In the genomic region with DNA sequence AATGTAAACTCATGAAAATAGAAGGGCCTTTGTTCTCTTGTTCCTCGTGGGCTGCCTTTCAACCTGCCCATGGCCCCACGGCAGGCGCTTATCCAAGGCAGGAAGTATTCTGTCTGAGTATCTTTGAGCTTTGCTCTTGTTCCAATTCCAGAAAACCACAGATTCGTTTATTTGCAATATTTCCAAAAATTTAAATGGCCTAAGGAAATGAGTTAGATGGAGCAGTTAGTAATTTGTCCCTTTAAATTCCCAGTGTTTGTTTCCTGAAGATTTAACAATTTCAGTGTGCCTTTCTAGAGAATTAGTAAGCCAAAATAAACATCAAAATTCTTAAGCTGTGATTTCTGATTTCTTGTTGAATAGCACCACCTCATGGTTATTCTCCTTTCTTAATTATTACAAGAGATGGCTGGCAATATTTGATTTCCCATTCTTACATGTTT, we compare ENCODE assay signal across 8 cellular contexts.
DNase-seq lines count a peak whose midpoint lies in the region; ATAC-seq, FAIRE-seq and TF ChIP-seq lines count a peak whose summit lies in the region.

No MANE protein-coding gene starts in this region.

- peak overlapping the region; percentile 79 for H2AFZ ChIP-seq in PC-3 (ENCODE audit: low read length)

- 7% methylated on average over 4 of the region's 4 CpGs for WGBS in A549 (ENCODE audit: missing lambda C conversion rate)

- 0 out of 3 replicates have a peak, but pooled peaks cover 3% of the 10 kb centered on the region for H3K4me1 ChIP-seq in A549
- H3K4me1 ChIP-seq in PC-3 (ENCODE audit: insufficient read depth, low read length): peaks cover 17% of the 10 kb centered on the region

- no peaks in the 10 kb centered on the region for H3K36me3 Mint-ChIP-seq in activated naive CD4-positive, alpha-beta T cell treated with anti-CD3 and anti-CD28 coated beads, Interleukin-2, amount 50 U/mL, for 72 hours

- in situ Hi-C loops in GM13976 (cut with MboI; ENCODE audit: low sequenced_read_pairs, unreplicated experiment): no loop called here

- H3K4me3 ChIP-seq in A549 (no peak overlapping the region), PC-3 (ENCODE audit: low read length) (peak overlapping the region; percentile 48), epithelial cell of proximal tubule (ENCODE audit: low read depth, low read length) (no peak overlapping the region)

- no peaks in the 10 kb centered on the region for H3K36me3 ChIP-seq in PC-3 (ENCODE audit: low read depth, low read length)

- POLR2A ChIA-PET in A549 (lab: Yijun Ruan, JAX) (interaction anchor here (1.2 kb wide), 1 partner anchor 88 kb away, joined by 4 read pairs; no protein-coding TSS in a partner anchor), PC-3 (lab: Charles Lee; ENCODE audit: unreplicated experiment) (interaction anchor here (0.6 to 0.7 kb wide), 2 partner anchors 217 to 349 kb away, joined by 4 to 6 read pairs; no protein-coding TSS in a partner anchor)

- H3K27ac ChIP-seq in A549 (peak overlapping the region in 1 of 2 experiments; percentile 52; a peak in 1 of 6 replicates), PC-3 (ENCODE audit: low read length) (peak overlapping the region; percentile 58)

- H3K4me2 ChIP-seq in A549 (peak overlapping the region; percentile 34; the same call in 2 of the 3 replicates), PC-3 (ENCODE audit: low read length) (peak overlapping the region; percentile 80)

- peak overlapping the region; percentile 27; the same call in 1 of the 2 replicates for H3K9ac ChIP-seq in PC-3 (ENCODE audit: low read length)

- no peaks in the 10 kb centered on the region for H4K20me1 ChIP-seq in PC-3 (ENCODE audit: low read length)

- intact Hi-C loops in PC-3 (cut with micrococcal nuclease): loop anchor here (1.0 to 5.0 kb wide), 6 partner anchors 59 to 402 kb away; partner anchors contain the start of gene COX7C

- no peaks in the 10 kb centered on the region for H3K9me2 ChIP-seq in PC-3 (replicated peaks; ENCODE audit: low read length)

- CTCF ChIA-PET in A549 (lab: Yijun Ruan, JAX): interaction anchor here (0.9 to 3.0 kb wide), 8 partner anchors 11 to 92 kb away, joined by 3 to 15 read pairs (median 5); no protein-coding TSS in a partner anchor
- CTCF ChIA-PET in PC-3 (lab: Charles Lee): interaction anchor here (0.7 to 1.9 kb wide), 9 partner anchors 11 to 432 kb away, joined by 3 to 66 read pairs (median 5); no protein-coding TSS in a partner anchor

- DNase-seq in A549 (ENCODE audit: low read depth in 1 of 2, low spot score in 1 of 2) (peak; percentile 21 to 46), GM13976 (ENCODE audit: low spot score) (peak; percentile 2), PC-3 (peak; percentile 94), epithelial cell of proximal tubule (ENCODE audit: low read depth) (peak; percentile 38), non-pigmented ciliary epithelial cell (ENCODE audit: low read depth) (peak; percentile 17), COLO668 (lab: John Stamatoyannopoulos, UW; ENCODE audit: unreplicated experiment) (no peak)
- DNase-seq in activated naive CD4-positive, alpha-beta T cell treated with anti-CD3 and anti-CD28 coated beads, Interleukin-2, amount 50 U/mL, for 72 hours (ENCODE audit: low spot score in 2 of 2): no peak

- ATAC-seq in A549 (peak in 1 of 2 experiments; percentile 53; a peak in 2 of 6 replicates), PC-3 (peak; percentile 90), GM19395 (IDR thresholded peaks at IDR 0.05; ENCODE audit: unreplicated experiment) (no peak)
- no peak for ATAC-seq in activated naive CD4-positive, alpha-beta T cell treated with anti-CD3 and anti-CD28 coated beads, Interleukin-2, amount 50 U/mL, for 72 hours

- H3K9me3 Mint-ChIP-seq in activated naive CD4-positive, alpha-beta T cell treated with anti-CD3 and anti-CD28 coated beads, Interleukin-2, amount 50 U/mL, for 72 hours: no peaks in the 10 kb centered on the region

- H3K79me2 ChIP-seq in PC-3 (ENCODE audit: low read length): no peaks in the 10 kb centered on the region

- no peaks in the 10 kb centered on the region for H3K27me3 ChIP-seq in PC-3 (ENCODE audit: low read length)

- BruUV-seq in PC-3 (replicated peaks; lab: Mats Ljungman, UMichigan): no TSS peak

- FAIRE-seq in A549 (lab: Jason Lieb, UNC): peak; percentile 54

- peak; percentile 73 to 77 for TF ChIP-seq RAD21 in A549 (conservative IDR thresholded peaks at IDR 0.05 in 1 of 2, IDR thresholded peaks at IDR 0.05 in 1 of 2)

- no peak for TF ChIP-seq POLR2A in A549 (IDR thresholded peaks at IDR 0.05; ENCODE audit: low read length)

- no peak overlapping the region for H3K27ac Mint-ChIP-seq in activated naive CD4-positive, alpha-beta T cell treated with anti-CD3 and anti-CD28 coated beads, Interleukin-2, amount 50 U/mL, for 72 hours

- no peaks in the 10 kb centered on the region for H3K9me3 ChIP-seq in A549
- no peaks in the 10 kb centered on the region for H3K9me3 ChIP-seq in PC-3 (ENCODE audit: low read length)

- TF ChIP-seq CTCF in A549 (IDR thresholded peaks at IDR 0.05) (peak; percentile 57), GM13976 (IDR thresholded peaks at IDR 0.05; ENCODE audit: borderline replicate concordance, control extremely low read depth, extremely low read depth, insufficient read depth, missing control alignments) (no peak), PC-3 (conservative IDR thresholded peaks at IDR 0.05; ENCODE audit: low read depth, low read length) (peak; percentile 91), epithelial cell of proximal tubule (conservative IDR thresholded peaks at IDR 0.05; ENCODE audit: low read depth, low read length) (peak; percentile 42)

- no peak for TF ChIP-seq EP300 in A549 (IDR thresholded peaks at IDR 0.05)

- H3F3A ChIP-seq in PC-3 (ENCODE audit: low read length, unreplicated experiment): peaks cover 4% of the 10 kb centered on the region

TF ChIP-seq in A549, 52 proteins besides CTCF, POLR2A, EP300 and RAD21:
- TF ChIP-seq HOXA7 (CRISPR knock-in tag; IDR thresholded peaks at IDR 0.05): no peak
- TF ChIP-seq E2F6 (IDR thresholded peaks at IDR 0.05; ENCODE audit: borderline replicate concordance, low read depth): no peak
- TF ChIP-seq SMC3 (IDR thresholded peaks at IDR 0.05): peak; percentile 67
- TF ChIP-seq EHF (CRISPR knock-in tag; IDR thresholded peaks at IDR 0.05): no peak
- TF ChIP-seq BCL3 (IDR thresholded peaks at IDR 0.05): no peak

Comparison
In these comparisons a context has a peak if more than half of its experiments do, and no peak if none do; other contexts are left out.
1. DNase-seq: peak in A549 (2 of 2), GM13976 (single experiment), PC-3 (single experiment), epithelial cell of proximal tubule (single experiment) and non-pigmented ciliary epithelial cell (single experiment); none in activated naive CD4-positive, alpha-beta T cell treated with anti-CD3 and anti-CD28 coated beads, Interleukin-2, amount 50 U/mL, for 72 hours (0 of 2) and COLO668 (single experiment).